8 cellular contexts compared by ENCODE assay signal in genomic region chr7:105005486-105005885, GRCh38. TPM values are rescaled to one million over a fixed set of nuclear protein-coding genes. Genes with fewer than 3 reads are reported as not detected.
A peak's percentile ranks its signal among the peaks of the same experiment; 100 is the strongest.
DNase-seq lines count a peak whose midpoint lies in the region; ATAC-seq, FAIRE-seq and TF ChIP-seq lines count a peak whose summit lies in the region.
"Not testable (repeated sequence)": the region's sequence is repeated elsewhere in the genome, so short reads cannot be mapped to it uniquely, and the experiment has no call there.

No MANE protein-coding gene starts in this region.

- H3K4me1 Mint-ChIP-seq in CD4-positive, alpha-beta T cell (ENCODE audit: low read depth), result peaks cover 94% of the 10 kb centered on the region
- H3K4me1 Mint-ChIP-seq in T-cell (peaks cover 90 to 96% (median 93%) of the 10 kb centered on the region in 3 donors), astrocyte (ENCODE audit: low read depth, unreplicated experiment) (peaks cover 44% of the 10 kb centered on the region)
- peaks cover 84% of the 10 kb centered on the region for H3K4me1 Mint-ChIP-seq in activated T-cell treated with anti-CD3 and anti-CD28 coated beads, Interleukin-2, amount 50 U/mL, for 24 hours (ENCODE audit: low read depth)
- H3K4me1 Mint-ChIP-seq in naive thymus-derived CD8-positive, alpha-beta T cell, result peaks cover 32 to 97% (median 90%) of the 10 kb centered on the region in 4 donors

- CTCF ChIA-PET in CD4-positive, alpha-beta T cell (lab: Charles Lee), result interaction anchor here (14.8 kb wide), 1 partner anchor 22 kb away, joined by 159 read pairs; no protein-coding TSS in a partner anchor
- CTCF ChIA-PET in T-cell (lab: Charles Lee), result interaction anchor here (0.6 to 4.0 kb wide), 7 partner anchors 11 to 39 kb away, joined by 3 to 16 read pairs (median 6); no protein-coding TSS in a partner anchor

- peak overlapping the region; percentile 39 for H3K4me3 Mint-ChIP-seq in CD4-positive, alpha-beta T cell
- H3K4me3 Mint-ChIP-seq in T-cell, result peak overlapping the region in 1 of 3 donors; percentile 58
- H3K4me3 Mint-ChIP-seq in activated T-cell treated with anti-CD3 and anti-CD28 coated beads, Interleukin-2, amount 50 U/mL, for 24 hours; astrocyte (ENCODE audit: unreplicated experiment): not testable (repeated sequence)
- peak overlapping the region in 8 of 10 donors; percentile 24 to 66 (median 54) for H3K4me3 Mint-ChIP-seq in naive thymus-derived CD8-positive, alpha-beta T cell

- POLR2A ChIA-PET in CD4-positive, alpha-beta T cell (lab: Charles Lee), result interaction anchor here (1.2 to 4.4 kb wide), 4 partner anchors 7 to 24 kb away, joined by 3 to 50 read pairs (median 5); partner anchors contain the start of gene KMT2E
- POLR2A ChIA-PET in T-cell (lab: Charles Lee), result interaction anchor here (0.6 to 14.0 kb wide), 9 partner anchors 10 to 342 kb away, joined by 3 to 266 read pairs (median 3); no protein-coding TSS in a partner anchor
- POLR2A ChIA-PET in naive thymus-derived CD8-positive, alpha-beta T cell (lab: Charles Lee), result interaction anchor here (1.4 to 14.6 kb wide), 3 partner anchors 9 to 22 kb away, joined by 6 to 500 read pairs (median 30); partner anchors contain the start of gene KMT2E

- peaks cover 99% of the 10 kb centered on the region for H4K20me1 ChIP-seq in astrocyte (ENCODE audit: insufficient read depth, low read length)

- FAIRE-seq in astrocyte (lab: Jason Lieb, UNC), result not testable (repeated sequence)

- peaks cover 72% of the 10 kb centered on the region for H3K36me3 Mint-ChIP-seq in CD4-positive, alpha-beta T cell (ENCODE audit: low read depth)
- peaks cover 31% of the 10 kb centered on the region for H3K36me3 Mint-ChIP-seq in T-cell
- peaks cover 91% of the 10 kb centered on the region for H3K36me3 Mint-ChIP-seq in activated T-cell treated with anti-CD3 and anti-CD28 coated beads, Interleukin-2, amount 50 U/mL, for 24 hours (ENCODE audit: low read depth)
- H3K36me3 Mint-ChIP-seq in astrocyte (ENCODE audit: low read depth, unreplicated experiment), result not testable (repeated sequence)
- peaks cover 0 to 56% (median 6%) of the 10 kb centered on the region in 3 donors for H3K36me3 Mint-ChIP-seq in naive thymus-derived CD8-positive, alpha-beta T cell

- H3K4me1 ChIP-seq in astrocyte (ENCODE audit: insufficient read depth, low read length) (peaks cover 37% of the 10 kb centered on the region), cardiac muscle cell (ENCODE audit: low read depth) (peaks cover 33% of the 10 kb centered on the region), skeletal muscle tissue (ENCODE audit: control insufficient read depth in 3 of 3, insufficient read depth in 3 of 3, low read length in 3 of 3) (peaks cover 47 to 72% (median 72%) of the 10 kb centered on the region in 3 donors), uterus (peaks cover 0 to 20% of the 10 kb centered on the region in 2 donors)

- H3K36me3 ChIP-seq in astrocyte (ENCODE audit: insufficient read depth, low read length); cardiac muscle cell; skeletal muscle tissue (ENCODE audit: control insufficient read depth in 3 of 3, insufficient read depth in 3 of 3, low read length in 3 of 3); uterus: not testable (repeated sequence)

- ATAC-seq in CD4-positive, alpha-beta T cell (ENCODE audit: poor library complexity); T-cell (replicated peaks in 1 of 4); naive thymus-derived CD8-positive, alpha-beta T cell: not testable (repeated sequence)

- not testable (repeated sequence) for H3K9ac ChIP-seq in astrocyte (ENCODE audit: low read length); skeletal muscle tissue (ENCODE audit: low read depth in 1 of 3, low read length in 3 of 3)

- not testable (repeated sequence) for H2AFZ ChIP-seq in astrocyte (ENCODE audit: low read depth, low read length)

- H3K4me3 ChIP-seq in astrocyte (ENCODE audit: insufficient read depth, low read depth, low read length); cardiac muscle cell; skeletal muscle tissue (ENCODE audit: low read length in 3 of 3); uterus: not testable (repeated sequence)

- not testable (repeated sequence) for TF ChIP-seq POLR2A in uterus (IDR thresholded peaks at IDR 0.05)

- intact Hi-C loops in CD4-positive, alpha-beta T cell (cut with DNase I, micrococcal nuclease); uterus (cut with DNase I; ENCODE audit: low total_unique reads): not testable (repeated sequence)

- peak overlapping the region; percentile 92 for H3K27ac Mint-ChIP-seq in CD4-positive, alpha-beta T cell
- H3K27ac Mint-ChIP-seq in T-cell (peak overlapping the region; percentile 53 to 70), astrocyte (ENCODE audit: unreplicated experiment) (peak overlapping the region; percentile 9)
- H3K27ac Mint-ChIP-seq in activated T-cell treated with anti-CD3 and anti-CD28 coated beads, Interleukin-2, amount 50 U/mL, for 24 hours, result peak overlapping the region; percentile 18
- peak overlapping the region in 8 of 10 donors; percentile 2 to 90 (median 68) for H3K27ac Mint-ChIP-seq in naive thymus-derived CD8-positive, alpha-beta T cell

- not testable (repeated sequence) for TF ChIP-seq CTCF in CD4-positive, alpha-beta T cell (IDR thresholded peaks at IDR 0.05); astrocyte (IDR thresholded peaks at IDR 0.05; ENCODE audit: insufficient read depth, low read depth, low read length); cardiac muscle cell (IDR thresholded peaks at IDR 0.05; ENCODE audit: low read depth, low read length); uterus (IDR thresholded peaks at IDR 0.05)

- H3K27me3 ChIP-seq in CD4-positive, alpha-beta T cell (ENCODE audit: control insufficient read depth, insufficient read depth, low read length); astrocyte (ENCODE audit: insufficient read depth, low read length); cardiac muscle cell; skeletal muscle tissue (ENCODE audit: control insufficient read depth in 3 of 3, insufficient read depth in 3 of 3, low read length in 3 of 3); uterus: not testable (repeated sequence)

- not testable (repeated sequence) for H3K9me3 Mint-ChIP-seq in CD4-positive, alpha-beta T cell; T-cell; activated T-cell treated with anti-CD3 and anti-CD28 coated beads, Interleukin-2, amount 50 U/mL, for 24 hours; astrocyte (ENCODE audit: unreplicated experiment); naive thymus-derived CD8-positive, alpha-beta T cell

- not testable (repeated sequence) for DNase-seq in CD4-positive, alpha-beta T cell; T-cell; activated T-cell treated with anti-CD3 and anti-CD28 coated beads, Interleukin-2, amount 50 U/mL, for 24 hours; astrocyte (ENCODE audit: low read depth); cardiac muscle cell (ENCODE audit: low read depth in 1 of 2, low spot score in 1 of 2); naive thymus-derived CD8-positive, alpha-beta T cell; uterus

- not testable (repeated sequence) for H3K9me3 ChIP-seq in CD4-positive, alpha-beta T cell (ENCODE audit: control insufficient read depth, low read length); astrocyte (ENCODE audit: insufficient read depth, low read depth, low read length); cardiac muscle cell (ENCODE audit: low read depth); skeletal muscle tissue (ENCODE audit: control insufficient read depth in 3 of 3, low read length in 3 of 3); uterus

- H3K27me3 Mint-ChIP-seq in CD4-positive, alpha-beta T cell; T-cell; activated T-cell treated with anti-CD3 and anti-CD28 coated beads, Interleukin-2, amount 50 U/mL, for 24 hours; astrocyte (ENCODE audit: low read depth, unreplicated experiment); naive thymus-derived CD8-positive, alpha-beta T cell: not testable (repeated sequence)

- H3K27ac ChIP-seq in CD4-positive, alpha-beta T cell (ENCODE audit: low read depth, low read length); astrocyte (ENCODE audit: low read depth, low read length): not testable (repeated sequence)
- H3K27ac ChIP-seq in cardiac muscle cell (peak overlapping the region; percentile 77), skeletal muscle tissue (ENCODE audit: low read depth, low read length) (peak overlapping the region; percentile 43), uterus (peak overlapping the region; percentile 5 to 87)

- not testable (repeated sequence) for H3K79me2 ChIP-seq in astrocyte (ENCODE audit: insufficient read depth, low read length)

- not testable (repeated sequence) for H3K4me2 ChIP-seq in astrocyte (ENCODE audit: low read length)

RNA-seq across cellular contexts. Expression of gene KMT2E, which starts 8.5 kb away (rescaled TPM):
- total RNA-seq in CD4-positive, alpha-beta T cell, result 100 to 1,000 TPM; 295 to 296 TPM
- total RNA-seq in T-cell (100 to 1,000 TPM; 164 to 260 (median 169) TPM), astrocyte (57.4 and 62.5 TPM in 2 replicates), cardiac muscle cell (59.1 and 78.4 TPM in 2 replicates), skeletal muscle tissue (59.0 TPM), uterus (100 to 1,000 TPM in 3 of 4 donors, 10 to 100 TPM in 1; 61.5 to 208 (median 148) TPM)
- polyA plus RNA-seq in cardiac muscle cell, result 131 and 152 TPM in 2 replicates
- 100 to 1,000 TPM; 186 to 188 TPM for total RNA-seq in naive thymus-derived CD8-positive, alpha-beta T cell
- polyA plus RNA-seq in naive thymus-derived CD8-positive, alpha-beta T cell, result 100 to 1,000 TPM; 119 to 193 (median 140) TPM

Comparison
In these comparisons a context has a peak if more than half of its experiments do, and no peak if none do; other contexts are left out.
1. H3K27ac Mint-ChIP-seq: peak in every context shown above with its lines; median percentile 92 in CD4-positive, alpha-beta T cell; 68 in naive thymus-derived CD8-positive, alpha-beta T cell; 62 in T-cell; 18 in activated T-cell treated with anti-CD3 and anti-CD28 coated beads, Interleukin-2, amount 50 U/mL, for 24 hours; 9 in astrocyte.